19 cellular contexts compared by ENCODE assay signal in genomic region chr16:56295739-56296527, GRCh38.
DNase-seq lines count a peak whose midpoint lies in the region; ATAC-seq and TF ChIP-seq lines count a peak whose summit lies in the region.
"Had no signal": no experiment of that assay in that cellular context is flagged by ENCODE, and none has a peak within 500 bp of the region (broad histone marks: within the 10 kb centered on the region; RNA-seq: fewer than 3 reads in every experiment).

No MANE protein-coding gene starts in this region.

- peak; percentile 38 for DNase-seq in NCI-H345 (lab: John Stamatoyannopoulos, UW)
- DNase-seq in NCI-H345 treated with DMSO at 0.1 percent for 48 hours (lab: John Stamatoyannopoulos, UW; ENCODE audit: unreplicated experiment): no peak
- DNase-seq in transverse colon: no peak
- DNase-seq in SIG-M5 (lab: John Stamatoyannopoulos, UW): no peak
- no peak for DNase-seq in coronary artery (ENCODE audit: low spot score)
- no peak for DNase-seq in stimulated activated naive CD8-positive, alpha-beta T cell treated with anti-CD3 and anti-CD28 coated beads, Interleukin-15, amount 100 ng/mL, for 72 hours
- DNase-seq: activated CD4-positive, alpha-beta T cell treated with anti-CD3 and anti-CD28 coated beads for 36 hours; activated T-cell treated with anti-CD3 and anti-CD28 coated beads, Interleukin-2, amount 50 U/mL, for 4 hours; Calu3; effector CD4-positive, alpha-beta T cell; foreskin keratinocyte; NCI-H446; PC-9; T-cell had no signal

- in situ Hi-C loops in transverse colon (cut with MboI; ENCODE audit: low pct_ligation_motif_present in 1 of 4, low pct_unique_long_range_greater_than_20kb in 1 of 4, low sequenced_read_pairs in 3 of 4): no loop called here

- H3K4me1 ChIP-seq in ectodermal cell (ENCODE audit: control insufficient read depth, insufficient read depth, low read length) (peaks cover 55% of the 10 kb centered on the region), mesodermal cell (ENCODE audit: control insufficient read depth, insufficient read depth, low read length, poor library complexity, severe bottlenecking) (peaks cover 2% of the 10 kb centered on the region), transverse colon (peaks cover 17 to 36% (median 22%) of the 10 kb centered on the region in 4 donors)
- H3K4me1 ChIP-seq: A549, foreskin keratinocyte had no signal

- H3K4me3 ChIP-seq in ectodermal cell (ENCODE audit: insufficient read depth, low read depth, low read length): no peak overlapping the region
- H3K4me3 ChIP-seq in mesodermal cell (ENCODE audit: extremely low read depth, insufficient read depth, low read length, poor library complexity, severe bottlenecking): no peak overlapping the region
- no peak overlapping the region for H3K4me3 ChIP-seq in transverse colon
- H3K4me3 ChIP-seq in coronary artery: no peak overlapping the region
- H3K4me3 ChIP-seq: A549, PC-9, thoracic aorta had no signal

- TF ChIP-seq EP300 in transverse colon (IDR thresholded peaks at IDR 0.05; ENCODE audit: low read depth): no peak

- H3K27me3 Mint-ChIP-seq in stimulated activated naive CD8-positive, alpha-beta T cell treated with anti-CD3 and anti-CD28 coated beads, Interleukin-15, amount 100 ng/mL, for 72 hours: peaks cover 26% of the 10 kb centered on the region
- H3K27me3 Mint-ChIP-seq: natural killer cell treated with Interleukin-12 subunit alpha and Interleukin-12 subunit beta and Interleukin-15 and Interleukin-18, amount 100 ng/mL, for 72 hours had no signal

- WGBS in ectodermal cell, 2 experiments: 43 to 44% methylated on average over 12 of the region's 12 CpGs
- WGBS in mesodermal cell (ENCODE audit: insufficient coverage in 2 of 2), 2 experiments: 50 to 58% methylated on average over 11 of the region's 12 CpGs
- 67 to 70% methylated on average over 2 to 12 of the region's 12 CpGs for WGBS in transverse colon (ENCODE audit: low coverage in 1 of 2), 2 donors

- H3K27ac ChIP-seq in ectodermal cell (ENCODE audit: insufficient read depth, low read depth, low read length, poor library complexity, severe bottlenecking) (peak overlapping the region; percentile 86), mesodermal cell (ENCODE audit: low read depth, low read length, severe bottlenecking) (peak overlapping the region; percentile 17), transverse colon (peak overlapping the region; percentile 51 to 68 (median 56)), coronary artery (no peak overlapping the region)
- H3K27ac ChIP-seq: A549, foreskin keratinocyte, PC-9 had no signal

- H3K4me1 Mint-ChIP-seq in stimulated activated naive CD8-positive, alpha-beta T cell treated with anti-CD3 and anti-CD28 coated beads, Interleukin-15, amount 100 ng/mL, for 72 hours: peaks cover 18% of the 10 kb centered on the region

- no peaks in the 10 kb centered on the region for H3K27me3 ChIP-seq in ectodermal cell (ENCODE audit: control insufficient read depth, insufficient read depth, low read length, poor library complexity, severe bottlenecking)
- no peaks in the 10 kb centered on the region for H3K27me3 ChIP-seq in transverse colon

- TF ChIP-seq CTCF in transverse colon (IDR thresholded peaks at IDR 0.05): no peak
- TF ChIP-seq CTCF in coronary artery (IDR thresholded peaks at IDR 0.05): no peak

- no peak overlapping the region for H3K4me3 Mint-ChIP-seq in stimulated activated naive CD8-positive, alpha-beta T cell treated with anti-CD3 and anti-CD28 coated beads, Interleukin-15, amount 100 ng/mL, for 72 hours
- H3K4me3 Mint-ChIP-seq: activated CD4-positive, alpha-beta T cell treated with anti-CD3 and anti-CD28 coated beads for 36 hours; activated T-cell treated with anti-CD3 and anti-CD28 coated beads, Interleukin-2, amount 50 U/mL, for 4 hours; natural killer cell treated with Interleukin-12 subunit alpha and Interleukin-12 subunit beta and Interleukin-15 and Interleukin-18, amount 100 ng/mL, for 72 hours; T-cell had no signal

- H3K27ac Mint-ChIP-seq in stimulated activated naive CD8-positive, alpha-beta T cell treated with anti-CD3 and anti-CD28 coated beads, Interleukin-15, amount 100 ng/mL, for 72 hours: no peak overlapping the region
- H3K27ac Mint-ChIP-seq: activated CD4-positive, alpha-beta T cell treated with anti-CD3 and anti-CD28 coated beads for 36 hours; natural killer cell treated with Interleukin-12 subunit alpha and Interleukin-12 subunit beta and Interleukin-15 and Interleukin-18, amount 100 ng/mL, for 72 hours; T-cell had no signal

- no peaks in the 10 kb centered on the region for H3K9me3 ChIP-seq in ectodermal cell (ENCODE audit: control insufficient read depth, low read length)
- no peaks in the 10 kb centered on the region for H3K9me3 ChIP-seq in mesodermal cell (ENCODE audit: control insufficient read depth, low read length)
- no peaks in the 10 kb centered on the region for H3K9me3 ChIP-seq in transverse colon
- H3K9me3 ChIP-seq: A549, thoracic aorta had no signal

- H3K36me3 ChIP-seq in ectodermal cell (ENCODE audit: control insufficient read depth, insufficient read depth, low read length) (no peaks in the 10 kb centered on the region), mesodermal cell (ENCODE audit: control insufficient read depth, insufficient read depth, low read length) (no peaks in the 10 kb centered on the region), transverse colon (no peaks in the 10 kb centered on the region)
- H3K36me3 ChIP-seq: thoracic aorta had no signal

- TF ChIP-seq POLR2A in transverse colon (IDR thresholded peaks at IDR 0.05): no peak

- ATAC-seq in stimulated activated naive CD8-positive, alpha-beta T cell treated with anti-CD3 and anti-CD28 coated beads, Interleukin-15, amount 100 ng/mL, for 72 hours: no peak
- ATAC-seq: A549; activated CD4-positive, alpha-beta T cell treated with anti-CD3 and anti-CD28 coated beads for 36 hours; activated T-cell treated with anti-CD3 and anti-CD28 coated beads, Interleukin-2, amount 50 U/mL, for 4 hours; foreskin keratinocyte; natural killer cell treated with Interleukin-12 subunit alpha and Interleukin-12 subunit beta and Interleukin-15 and Interleukin-18, amount 100 ng/mL, for 72 hours; T-cell had no signal

- no peaks in the 10 kb centered on the region for H3K9me3 Mint-ChIP-seq in stimulated activated naive CD8-positive, alpha-beta T cell treated with anti-CD3 and anti-CD28 coated beads, Interleukin-15, amount 100 ng/mL, for 72 hours
- H3K9me3 Mint-ChIP-seq: activated T-cell treated with anti-CD3 and anti-CD28 coated beads, Interleukin-2, amount 50 U/mL, for 4 hours; natural killer cell treated with Interleukin-12 subunit alpha and Interleukin-12 subunit beta and Interleukin-15 and Interleukin-18, amount 100 ng/mL, for 72 hours; T-cell had no signal

- intact Hi-C loops in transverse colon (cut with DNase I; ENCODE audit: low total_unique reads): no loop called here

Comparison
In these comparisons a context has a peak if more than half of its experiments do, and no peak if none do; other contexts are left out.
1. H3K27ac ChIP-seq: peak in ectodermal cell (single experiment), mesodermal cell (single experiment) and transverse colon (4 of 4); none in coronary artery (0 of 2).